Comparison of ENCODE assay signal across 10 cellular contexts in genomic region chr6:109092074-109092473, GRCh38. TPM values are rescaled to one million over a fixed set of nuclear protein-coding genes. Genes with fewer than 3 reads are reported as not detected.
A peak's percentile ranks its signal among the peaks of the same experiment; 100 is the strongest.
DNase-seq lines count a peak whose midpoint lies in the region; ATAC-seq lines count a peak whose summit lies in the region.
"Had no signal": no experiment of that assay in that cellular context is flagged by ENCODE, and none has a peak within 500 bp of the region (broad histone marks: within the 10 kb centered on the region; RNA-seq: fewer than 3 reads in every experiment).

No MANE protein-coding gene starts in this region.

- no peaks in the 10 kb centered on the region for H3K9me3 Mint-ChIP-seq in T-helper 1 cell treated with Interleukin-12 subunit alpha and Interleukin-12 subunit beta and Interleukin-4 antibody, amounts not matched to agents 30 μg/mL and 1 μg/mL, for 36 hours
- no peaks in the 10 kb centered on the region for H3K9me3 Mint-ChIP-seq in activated T-helper 2 cell treated with anti-CD3 and anti-CD28 coated beads, Interferon-gamma antibody, Interleukin-2, Interleukin-4, amounts not matched to agents 10 μg/mL and 5 μg/mL and 100 μg/mL, durations not matched to agents 14 hours and 24 hours and 36 hours
- no peaks in the 10 kb centered on the region for H3K9me3 Mint-ChIP-seq in immature natural killer cell
- H3K9me3 Mint-ChIP-seq in stimulated activated memory B cell treated with anti-CD40 and anti-IgM and Interleukin-4, amounts not matched to agents 10 μg/mL and 1 μg/mL and 100 μg/mL, for 72 hours = no peaks in the 10 kb centered on the region

- intact Hi-C loops in activated T-helper 2 cell treated with anti-CD3 and anti-CD28 coated beads, Interferon-gamma antibody, Interleukin-2, Interleukin-4, amounts not matched to agents 10 μg/mL and 5 μg/mL and 100 μg/mL, durations not matched to agents 14 hours and 24 hours and 36 hours (cut with micrococcal nuclease) = loop anchor here (10.0 kb wide), 2 partner anchors 363 to 1783 kb away; partner anchors contain the start of genes AMD1 and MICAL1

- peak overlapping the region; percentile 64 for H3K27ac Mint-ChIP-seq in T-helper 1 cell treated with Interleukin-12 subunit alpha and Interleukin-12 subunit beta and Interleukin-4 antibody, amounts not matched to agents 30 μg/mL and 1 μg/mL, for 36 hours
- no peak overlapping the region for H3K27ac Mint-ChIP-seq in activated T-helper 2 cell treated with anti-CD3 and anti-CD28 coated beads, Interferon-gamma antibody, Interleukin-2, Interleukin-4, amounts not matched to agents 10 μg/mL and 5 μg/mL and 100 μg/mL, durations not matched to agents 14 hours and 24 hours and 36 hours
- peak overlapping the region in 3 of 6 donors; percentile 11 to 49 (median 45) for H3K27ac Mint-ChIP-seq in immature natural killer cell
- H3K27ac Mint-ChIP-seq in stimulated activated memory B cell treated with anti-CD40 and anti-IgM and Interleukin-4, amounts not matched to agents 10 μg/mL and 1 μg/mL and 100 μg/mL, for 72 hours = no peak overlapping the region

- no peaks in the 10 kb centered on the region for H3K27me3 Mint-ChIP-seq in T-helper 1 cell treated with Interleukin-12 subunit alpha and Interleukin-12 subunit beta and Interleukin-4 antibody, amounts not matched to agents 30 μg/mL and 1 μg/mL, for 36 hours (ENCODE audit: low read depth)
- no peaks in the 10 kb centered on the region for H3K27me3 Mint-ChIP-seq in activated T-helper 2 cell treated with anti-CD3 and anti-CD28 coated beads, Interferon-gamma antibody, Interleukin-2, Interleukin-4, amounts not matched to agents 10 μg/mL and 5 μg/mL and 100 μg/mL, durations not matched to agents 14 hours and 24 hours and 36 hours (ENCODE audit: low read depth)
- H3K27me3 Mint-ChIP-seq in immature natural killer cell (ENCODE audit: low read depth in 3 of 3) = peaks cover 6 to 11% (median 10%) of the 10 kb centered on the region in 3 donors
- no peaks in the 10 kb centered on the region for H3K27me3 Mint-ChIP-seq in stimulated activated memory B cell treated with anti-CD40 and anti-IgM and Interleukin-4, amounts not matched to agents 10 μg/mL and 1 μg/mL and 100 μg/mL, for 72 hours

- peaks cover 40% of the 10 kb centered on the region for H3K4me1 Mint-ChIP-seq in T-helper 1 cell treated with Interleukin-12 subunit alpha and Interleukin-12 subunit beta and Interleukin-4 antibody, amounts not matched to agents 30 μg/mL and 1 μg/mL, for 36 hours (ENCODE audit: low read depth)
- H3K4me1 Mint-ChIP-seq in activated T-helper 2 cell treated with anti-CD3 and anti-CD28 coated beads, Interferon-gamma antibody, Interleukin-2, Interleukin-4, amounts not matched to agents 10 μg/mL and 5 μg/mL and 100 μg/mL, durations not matched to agents 14 hours and 24 hours and 36 hours (ENCODE audit: low read depth) = peaks cover 29% of the 10 kb centered on the region
- peaks cover 47 to 79% of the 10 kb centered on the region in 2 donors for H3K4me1 Mint-ChIP-seq in immature natural killer cell
- H3K4me1 Mint-ChIP-seq in stimulated activated memory B cell treated with anti-CD40 and anti-IgM and Interleukin-4, amounts not matched to agents 10 μg/mL and 1 μg/mL and 100 μg/mL, for 72 hours = peaks cover 72% of the 10 kb centered on the region

- peaks cover 3% of the 10 kb centered on the region for H3K36me3 Mint-ChIP-seq in T-helper 1 cell treated with Interleukin-12 subunit alpha and Interleukin-12 subunit beta and Interleukin-4 antibody, amounts not matched to agents 30 μg/mL and 1 μg/mL, for 36 hours (ENCODE audit: low read depth)
- peaks cover 3% of the 10 kb centered on the region for H3K36me3 Mint-ChIP-seq in activated T-helper 2 cell treated with anti-CD3 and anti-CD28 coated beads, Interferon-gamma antibody, Interleukin-2, Interleukin-4, amounts not matched to agents 10 μg/mL and 5 μg/mL and 100 μg/mL, durations not matched to agents 14 hours and 24 hours and 36 hours (ENCODE audit: low read depth)
- H3K36me3 Mint-ChIP-seq in immature natural killer cell = no peaks in the 10 kb centered on the region
- H3K36me3 Mint-ChIP-seq in stimulated activated memory B cell treated with anti-CD40 and anti-IgM and Interleukin-4, amounts not matched to agents 10 μg/mL and 1 μg/mL and 100 μg/mL, for 72 hours = peaks cover 4% of the 10 kb centered on the region

- no peak for ATAC-seq in stimulated activated memory B cell treated with anti-CD40 and anti-IgM and Interleukin-4, amounts not matched to agents 10 μg/mL and 1 μg/mL and 100 μg/mL, for 72 hours
- no peak for ATAC-seq in GM18858 (IDR thresholded peaks at IDR 0.05; ENCODE audit: unreplicated experiment)

- peak overlapping the region; percentile 72 for H3K4me3 Mint-ChIP-seq in T-helper 1 cell treated with Interleukin-12 subunit alpha and Interleukin-12 subunit beta and Interleukin-4 antibody, amounts not matched to agents 30 μg/mL and 1 μg/mL, for 36 hours
- H3K4me3 Mint-ChIP-seq in activated T-helper 2 cell treated with anti-CD3 and anti-CD28 coated beads, Interferon-gamma antibody, Interleukin-2, Interleukin-4, amounts not matched to agents 10 μg/mL and 5 μg/mL and 100 μg/mL, durations not matched to agents 14 hours and 24 hours and 36 hours (ENCODE audit: low read depth) = peak overlapping the region; percentile 59
- H3K4me3 Mint-ChIP-seq in immature natural killer cell = peak overlapping the region; percentile 67 to 97 (median 93)
- H3K4me3 Mint-ChIP-seq in stimulated activated memory B cell treated with anti-CD40 and anti-IgM and Interleukin-4, amounts not matched to agents 10 μg/mL and 1 μg/mL and 100 μg/mL, for 72 hours = peak overlapping the region; percentile 12

- DNase-seq in T-helper 1 cell = no peak
- no peak for DNase-seq in activated T-helper 2 cell treated with anti-CD3 and anti-CD28 coated beads, Interferon-gamma antibody, Interleukin-2, Interleukin-4, amounts not matched to agents 10 μg/mL and 5 μg/mL and 100 μg/mL, durations not matched to agents 14 hours and 24 hours and 36 hours (ENCODE audit: low spot score)
- no peak for DNase-seq in immature natural killer cell
- no peak for DNase-seq in Kasumi-1 (lab: John Stamatoyannopoulos, UW)
- DNase-seq in NCI-H2107 (lab: John Stamatoyannopoulos, UW) = no peak
- DNase-seq: amygdala, H7 had no signal

RNA-seq across cellular contexts. Expression of gene SESN1, which starts 2.6 kb away (rescaled TPM):
- total RNA-seq in activated T-helper 2 cell treated with anti-CD3 and anti-CD28 coated beads, Interferon-gamma antibody, Interleukin-2, Interleukin-4, amounts not matched to agents 10 μg/mL and 5 μg/mL and 100 μg/mL, durations not matched to agents 14 hours and 24 hours and 36 hours = 7.3 and 8.4 TPM in 2 replicates
- polyA plus RNA-seq in immature natural killer cell = 10 to 100 TPM; 14.9 to 26.4 (median 20.9) TPM

RNA-seq across cellular contexts. Expression of gene CEP57L1, which starts 3.2 kb away (rescaled TPM):
- 18.2 and 25.4 TPM in 2 replicates for total RNA-seq in activated T-helper 2 cell treated with anti-CD3 and anti-CD28 coated beads, Interferon-gamma antibody, Interleukin-2, Interleukin-4, amounts not matched to agents 10 μg/mL and 5 μg/mL and 100 μg/mL, durations not matched to agents 14 hours and 24 hours and 36 hours
- 1 to 10 TPM; 2.9 to 7.5 (median 6.9) TPM for polyA plus RNA-seq in immature natural killer cell

Comparison
In these comparisons a context has a peak if more than half of its experiments do, and no peak if none do; other contexts are left out.
1. H3K4me3 Mint-ChIP-seq: peak in every context shown above with its lines; median percentile 93 in immature natural killer cell; 72 in T-helper 1 cell treated with Interleukin-12 subunit alpha and Interleukin-12 subunit beta and Interleukin-4 antibody, amounts not matched to agents 30 μg/mL and 1 μg/mL, for 36 hours; 59 in activated T-helper 2 cell treated with anti-CD3 and anti-CD28 coated beads, Interferon-gamma antibody, Interleukin-2, Interleukin-4, amounts not matched to agents 10 μg/mL and 5 μg/mL and 100 μg/mL, durations not matched to agents 14 hours and 24 hours and 36 hours; 12 in stimulated activated memory B cell treated with anti-CD40 and anti-IgM and Interleukin-4, amounts not matched to agents 10 μg/mL and 1 μg/mL and 100 μg/mL, for 72 hours.